In genomic region chr7:105617280-105618015, GRCh38 we compare ENCODE assay signal across 1 cellular context.
TF ChIP-seq lines count a peak whose summit lies in the region.

No MANE protein-coding gene starts in this region.

TF ChIP-seq in K562, 482 proteins besides CTCF, POLR2A, EP300 and RAD21 (continued from another document):
- TF ChIP-seq, protein P1, sequence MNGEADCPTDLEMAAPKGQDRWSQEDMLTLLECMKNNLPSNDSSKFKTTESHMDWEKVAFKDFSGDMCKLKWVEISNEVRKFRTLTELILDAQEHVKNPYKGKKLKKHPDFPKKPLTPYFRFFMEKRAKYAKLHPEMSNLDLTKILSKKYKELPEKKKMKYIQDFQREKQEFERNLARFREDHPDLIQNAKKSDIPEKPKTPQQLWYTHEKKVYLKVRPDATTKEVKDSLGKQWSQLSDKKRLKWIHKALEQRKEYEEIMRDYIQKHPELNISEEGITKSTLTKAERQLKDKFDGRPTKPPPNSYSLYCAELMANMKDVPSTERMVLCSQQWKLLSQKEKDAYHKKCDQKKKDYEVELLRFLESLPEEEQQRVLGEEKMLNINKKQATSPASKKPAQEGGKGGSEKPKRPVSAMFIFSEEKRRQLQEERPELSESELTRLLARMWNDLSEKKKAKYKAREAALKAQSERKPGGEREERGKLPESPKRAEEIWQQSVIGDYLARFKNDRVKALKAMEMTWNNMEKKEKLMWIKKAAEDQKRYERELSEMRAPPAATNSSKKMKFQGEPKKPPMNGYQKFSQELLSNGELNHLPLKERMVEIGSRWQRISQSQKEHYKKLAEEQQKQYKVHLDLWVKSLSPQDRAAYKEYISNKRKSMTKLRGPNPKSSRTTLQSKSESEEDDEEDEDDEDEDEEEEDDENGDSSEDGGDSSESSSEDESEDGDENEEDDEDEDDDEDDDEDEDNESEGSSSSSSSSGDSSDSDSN (IDR thresholded peaks at IDR 0.05; ENCODE audit: borderline replicate concordance in 1 of 2, low read depth in 2 of 2, low read length in 2 of 2): no peak
- TF ChIP-seq ZNF507 (tag; conservative IDR thresholded peaks at IDR 0.05) (no peak), SP2 (IDR thresholded peaks at IDR 0.05; ENCODE audit: extremely low read depth, low read depth, low read length, poor library complexity, severe bottlenecking) (no peak), U2AF2 (optimal IDR thresholded peaks at IDR 0.05; ENCODE audit: low read depth, low read length) (no peak), MCM3 (IDR thresholded peaks at IDR 0.05) (no peak), HNRNPUL1 (IDR thresholded peaks at IDR 0.05; ENCODE audit: low read length) (no peak), COPS2 (conservative IDR thresholded peaks at IDR 0.05) (no peak)
